In genomic region chr10:33993917-33994316, GRCh38 we compare ENCODE assay signal across 27 cellular contexts.
"Had no signal": no experiment of that assay in that cellular context is flagged by ENCODE, and none has a peak within 500 bp of the region (broad histone marks: within the 10 kb centered on the region; RNA-seq: fewer than 3 reads in every experiment).

No MANE protein-coding gene starts in this region.

- ATAC-seq: stimulated activated effector memory CD8-positive, alpha-beta T cell treated with anti-CD3 and anti-CD28 coated beads, Interleukin-12 subunit alpha, Interleukin-12 subunit beta, amount 100 ng/mL, for 72 hours; stimulated activated memory B cell treated with anti-CD40 and anti-IgM and Interleukin-4, amounts not matched to agents 10 μg/mL and 1 μg/mL and 100 μg/mL, for 72 hours; stimulated activated naive B cell treated with anti-CD40 and anti-IgM and Interleukin-4, amounts not matched to agents 10 μg/mL and 1 μg/mL and 100 μg/mL, for 72 hours; stimulated activated naive CD8-positive, alpha-beta T cell treated with anti-CD3 and anti-CD28 coated beads, Interleukin-15, amount 100 ng/mL, for 72 hours; stimulated activated naive CD8-positive, alpha-beta T cell treated with anti-CD3 and anti-CD28 coated beads, Interleukin-15, Interleukin-2, amounts not matched to agents 100 U/mL and 50 U/mL, for 24 hours; upper lobe of right lung had no signal

- H3K9me3 Mint-ChIP-seq: stimulated activated naive CD8-positive, alpha-beta T cell treated with anti-CD3 and anti-CD28 coated beads, Interleukin-15, amount 100 ng/mL, for 72 hours had no signal

- H3K36me3 Mint-ChIP-seq: stimulated activated effector memory CD8-positive, alpha-beta T cell treated with anti-CD3 and anti-CD28 coated beads, Interleukin-12 subunit alpha, Interleukin-12 subunit beta, amount 100 ng/mL, for 72 hours; stimulated activated memory B cell treated with anti-CD40 and anti-IgM and Interleukin-4, amounts not matched to agents 10 μg/mL and 1 μg/mL and 100 μg/mL, for 72 hours; stimulated activated naive B cell treated with anti-CD40 and anti-IgM and Interleukin-4, amounts not matched to agents 10 μg/mL and 1 μg/mL and 100 μg/mL, for 72 hours had no signal

- H3K4me1 Mint-ChIP-seq: stimulated activated effector memory CD8-positive, alpha-beta T cell treated with anti-CD3 and anti-CD28 coated beads, Interleukin-12 subunit alpha, Interleukin-12 subunit beta, amount 100 ng/mL, for 72 hours; stimulated activated memory B cell treated with anti-CD40 and anti-IgM and Interleukin-4, amounts not matched to agents 10 μg/mL and 1 μg/mL and 100 μg/mL, for 72 hours; stimulated activated naive B cell treated with anti-CD40 and anti-IgM and Interleukin-4, amounts not matched to agents 10 μg/mL and 1 μg/mL and 100 μg/mL, for 72 hours; stimulated activated naive CD8-positive, alpha-beta T cell treated with anti-CD3 and anti-CD28 coated beads, Interleukin-15, amount 100 ng/mL, for 72 hours had no signal

- H3K4me3 Mint-ChIP-seq: stimulated activated effector memory CD8-positive, alpha-beta T cell treated with anti-CD3 and anti-CD28 coated beads, Interleukin-12 subunit alpha, Interleukin-12 subunit beta, amount 100 ng/mL, for 72 hours; stimulated activated memory B cell treated with anti-CD40 and anti-IgM and Interleukin-4, amounts not matched to agents 10 μg/mL and 1 μg/mL and 100 μg/mL, for 72 hours; stimulated activated naive B cell treated with anti-CD40 and anti-IgM and Interleukin-4, amounts not matched to agents 10 μg/mL and 1 μg/mL and 100 μg/mL, for 72 hours; stimulated activated naive CD8-positive, alpha-beta T cell treated with anti-CD3 and anti-CD28 coated beads, Interleukin-15, amount 100 ng/mL, for 72 hours; stimulated activated naive CD8-positive, alpha-beta T cell treated with anti-CD3 and anti-CD28 coated beads, Interleukin-15, Interleukin-2, amounts not matched to agents 100 ng/mL and 50 ng/mL, for 24 hours; type B pancreatic cell had no signal

- H3K27ac Mint-ChIP-seq: stimulated activated effector memory CD8-positive, alpha-beta T cell treated with anti-CD3 and anti-CD28 coated beads, Interleukin-12 subunit alpha, Interleukin-12 subunit beta, amount 100 ng/mL, for 72 hours; stimulated activated memory B cell treated with anti-CD40 and anti-IgM and Interleukin-4, amounts not matched to agents 10 μg/mL and 1 μg/mL and 100 μg/mL, for 72 hours; stimulated activated naive B cell treated with anti-CD40 and anti-IgM and Interleukin-4, amounts not matched to agents 10 μg/mL and 1 μg/mL and 100 μg/mL, for 72 hours; stimulated activated naive CD8-positive, alpha-beta T cell treated with anti-CD3 and anti-CD28 coated beads, Interleukin-15, amount 100 ng/mL, for 72 hours; stimulated activated naive CD8-positive, alpha-beta T cell treated with anti-CD3 and anti-CD28 coated beads, Interleukin-15, Interleukin-2, amounts not matched to agents 100 ng/mL and 50 ng/mL, for 24 hours; type B pancreatic cell had no signal

- H3K4me3 ChIP-seq: stomach, suprapubic skin, testis, thoracic aorta, thyroid gland, tibial artery, tibial nerve, upper lobe of left lung, upper lobe of right lung, uterus, vagina had no signal

- H3K4me1 ChIP-seq: stomach, suprapubic skin, testis, thyroid gland, upper lobe of left lung, upper lobe of right lung, uterus, vagina had no signal

- H3K36me3 ChIP-seq: stomach, suprapubic skin, thoracic aorta, thyroid gland, tibial artery, tibial nerve, upper lobe of left lung, upper lobe of right lung, uterus, vagina had no signal

- DNase-seq: stimulated activated CD4-positive, alpha-beta T cell treated with anti-CD3 and anti-CD28 coated beads, Interleukin-2, amount 100 ng/mL, for 48 hours; stimulated activated CD4-positive, alpha-beta T cell treated with anti-CD3 and anti-CD28 coated beads, Interleukin-4, amount 100 ng/mL, for 1 hour; stimulated activated CD4-positive, alpha-beta T cell treated with anti-CD3 and anti-CD28 coated beads, Interleukin-4, amount 100 ng/mL, for 24 hours; stimulated activated CD4-positive, alpha-beta T cell treated with anti-CD3 and anti-CD28 coated beads, Interleukin-4, amount 100 ng/mL, for 4 hours; stimulated activated CD8-positive, alpha-beta memory T cell treated with anti-CD3 and anti-CD28 coated beads, Interleukin-4, amount 100 ng/mL, for 48 hours; stimulated activated naive B cell treated with anti-CD40 and anti-IgM and Interleukin-4, amounts not matched to agents 10 μg/mL and 1 μg/mL and 100 μg/mL, for 72 hours; stimulated activated naive CD4-positive, alpha-beta T cell; stimulated activated naive CD4-positive, alpha-beta T cell treated with Interleukin-2 at 50 U/mL for 16 hours; stimulated activated naive CD8-positive, alpha-beta T cell treated with anti-CD3 and anti-CD28 coated beads, Interleukin-15, amount 100 ng/mL, for 72 hours; stimulated activated naive CD8-positive, alpha-beta T cell treated with anti-CD3 and anti-CD28 coated beads, Interleukin-15, Interleukin-2, amounts not matched to agents 100 U/mL and 50 U/mL, for 24 hours; stomach; substantia nigra; testis; thyroid gland; tibial artery; trophoblast cell; upper lobe of left lung; upper lobe of right lung; uterus had no signal

- H3K27me3 ChIP-seq: stomach, suprapubic skin, testis, thyroid gland, tibial artery, tibial nerve, upper lobe of left lung, upper lobe of right lung, uterus, vagina had no signal

- H3K9me3 ChIP-seq: stomach, suprapubic skin, testis, thoracic aorta, thyroid gland, tibial artery, tibial nerve, upper lobe of left lung, upper lobe of right lung, uterus, vagina had no signal

- H3K27me3 Mint-ChIP-seq: stimulated activated memory B cell treated with anti-CD40 and anti-IgM and Interleukin-4, amounts not matched to agents 10 μg/mL and 1 μg/mL and 100 μg/mL, for 72 hours; stimulated activated naive B cell treated with anti-CD40 and anti-IgM and Interleukin-4, amounts not matched to agents 10 μg/mL and 1 μg/mL and 100 μg/mL, for 72 hours; stimulated activated naive CD8-positive, alpha-beta T cell treated with anti-CD3 and anti-CD28 coated beads, Interleukin-15, amount 100 ng/mL, for 72 hours had no signal

- H3K27ac ChIP-seq: stomach, suprapubic skin, testis, thoracic aorta, thyroid gland, tibial artery, tibial nerve, upper lobe of left lung, upper lobe of right lung, uterus, vagina had no signal
